In the genomic region with DNA sequence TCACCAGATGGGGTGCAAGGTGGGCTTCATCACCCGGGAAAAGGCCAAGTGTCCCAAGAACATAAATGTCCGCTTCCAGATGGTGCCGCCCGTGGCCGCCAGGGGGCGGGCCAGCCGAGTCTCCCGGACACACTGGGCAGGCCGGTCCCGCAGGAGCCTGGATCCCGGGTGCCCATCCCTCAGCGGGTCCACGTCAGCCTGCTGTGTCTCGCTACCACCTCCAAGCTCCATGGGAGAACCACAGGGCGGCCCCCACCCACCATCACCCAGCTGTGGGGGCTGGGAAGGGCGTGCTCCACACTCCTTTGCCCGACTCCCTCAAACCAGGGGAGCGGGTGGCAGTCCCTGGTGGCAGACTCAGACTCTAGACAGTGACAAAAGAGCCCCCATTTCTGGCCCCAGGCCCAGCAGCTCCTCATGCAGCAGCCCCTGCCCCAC, we compare ENCODE assay signal across 8 cellular contexts. TPM values are rescaled to one million over a fixed set of nuclear protein-coding genes. Genes with fewer than 3 reads are reported as not detected.
DNase-seq lines count a peak whose midpoint lies in the region; ATAC-seq, FAIRE-seq and TF ChIP-seq lines count a peak whose summit lies in the region.

No MANE protein-coding gene starts in this region.

- H3K36me3 Mint-ChIP-seq in neural progenitor cell, result no peaks in the 10 kb centered on the region

- no peak for TF ChIP-seq EP300 in upper lobe of left lung (IDR thresholded peaks at IDR 0.05)

- H3K4me1 ChIP-seq in OCI-LY1 (ENCODE audit: insufficient read depth, low read length, severe bottlenecking) (no peaks in the 10 kb centered on the region), neural progenitor cell (peaks cover 13% of the 10 kb centered on the region), upper lobe of left lung (peaks cover 48 to 77% (median 72%) of the 10 kb centered on the region in 4 donors)

- H3K27ac ChIP-seq in OCI-LY1 (ENCODE audit: low read depth, low read length, poor library complexity, severe bottlenecking) (no peak overlapping the region), neural progenitor cell (no peak overlapping the region), upper lobe of left lung (peak overlapping the region in 1 of 4 donors; percentile 26)

- H3K27me3 Mint-ChIP-seq in neural progenitor cell (ENCODE audit: insufficient read depth, low read depth), result peaks cover 12% of the 10 kb centered on the region

- peak; percentile 61 for FAIRE-seq in GM19239 (lab: Jason Lieb, UNC)

- peaks cover 12% of the 10 kb centered on the region for H3K4me1 Mint-ChIP-seq in neural progenitor cell

- no peaks in the 10 kb centered on the region for H3K9me3 Mint-ChIP-seq in neural progenitor cell

- peak overlapping the region; percentile 76 for H3K27ac Mint-ChIP-seq in neural progenitor cell

- ATAC-seq in upper lobe of left lung (ENCODE audit: low FRiP score in 2 of 2), result peak; percentile 70 to 73
- ATAC-seq in GM21447 (IDR thresholded peaks at IDR 0.05; ENCODE audit: unreplicated experiment), result no peak

- TF ChIP-seq CTCF in OCI-LY1 (IDR thresholded peaks at IDR 0.05; ENCODE audit: low read length) (peak; percentile 99), fibroblast of mammary gland (conservative IDR thresholded peaks at IDR 0.05; ENCODE audit: control insufficient read depth, insufficient read depth, low read depth, low read length) (peak; percentile 63), neural progenitor cell (IDR thresholded peaks at IDR 0.05) (peak; percentile 96), upper lobe of left lung (IDR thresholded peaks at IDR 0.05) (peak; percentile 92 to 95 (median 93))

- no peak overlapping the region for H3K4me3 ChIP-seq in OCI-LY1 (ENCODE audit: low read depth, low read length, poor library complexity, severe bottlenecking)
- no peak overlapping the region for H3K4me3 ChIP-seq in fibroblast of mammary gland (ENCODE audit: control insufficient read depth, low read depth, low read length)
- no peak overlapping the region for H3K4me3 ChIP-seq in neural progenitor cell
- no peak overlapping the region for H3K4me3 ChIP-seq in upper lobe of left lung

- H3K9me3 ChIP-seq in OCI-LY1 (ENCODE audit: low read length), result no peaks in the 10 kb centered on the region
- H3K9me3 ChIP-seq in neural progenitor cell (ENCODE audit: low read depth), result no peaks in the 10 kb centered on the region
- H3K9me3 ChIP-seq in upper lobe of left lung, result no peaks in the 10 kb centered on the region

- H4K20me1 ChIP-seq in OCI-LY1 (ENCODE audit: insufficient read depth, low read length) (no peaks in the 10 kb centered on the region), neural progenitor cell (ENCODE audit: low read depth) (peaks cover 7% of the 10 kb centered on the region)

- H3K9me2 ChIP-seq in OCI-LY1 (ENCODE audit: low read depth, low read length), result no peaks in the 10 kb centered on the region

- no peak overlapping the region for H3K9ac ChIP-seq in OCI-LY1 (ENCODE audit: low read length)
- H3K9ac ChIP-seq in neural progenitor cell, result no peak overlapping the region

- DNase-seq in AG08395 (ENCODE audit: low spot score) (peak; percentile 90), GM19239 (ENCODE audit: insufficient read length, low spot score) (peak; percentile 92), activated T-helper 1 cell treated with Interleukin-2 at 50 U/mL for 16 hours (ENCODE audit: low read depth) (peak; percentile 49), fibroblast of mammary gland (ENCODE audit: low read depth) (peak; percentile 49), neural progenitor cell (ENCODE audit: low spot score) (peak; percentile 83), upper lobe of left lung (peak; percentile 77 to 97)

- H3K4me2 ChIP-seq in OCI-LY1 (ENCODE audit: low read length) (no peak overlapping the region), neural progenitor cell (peak overlapping the region; percentile 71)

- H3K4me3 Mint-ChIP-seq in neural progenitor cell, result peak overlapping the region; percentile 46

- no peak for TF ChIP-seq POLR2A in upper lobe of left lung (IDR thresholded peaks at IDR 0.05)

- no peaks in the 10 kb centered on the region for H3K36me3 ChIP-seq in OCI-LY1 (ENCODE audit: insufficient read depth, low read length)
- no peaks in the 10 kb centered on the region for H3K36me3 ChIP-seq in neural progenitor cell
- no peaks in the 10 kb centered on the region for H3K36me3 ChIP-seq in upper lobe of left lung

- peaks cover 3% of the 10 kb centered on the region; the same call in 1 of the 2 replicates for H3K27me3 ChIP-seq in OCI-LY1 (ENCODE audit: insufficient read depth, low read length)
- H3K27me3 ChIP-seq in neural progenitor cell, result peaks cover 4% of the 10 kb centered on the region
- peaks cover 0 to 11% (median 0%) of the 10 kb centered on the region in 4 donors for H3K27me3 ChIP-seq in upper lobe of left lung

- WGBS in upper lobe of left lung, 2 donors, result 3 to 25% methylated on average over 4 to 5 of the region's 18 CpGs

- H3K79me2 ChIP-seq in OCI-LY1 (ENCODE audit: insufficient read depth, low read length), result no peaks in the 10 kb centered on the region
- no peaks in the 10 kb centered on the region for H3K79me2 ChIP-seq in neural progenitor cell (ENCODE audit: low read depth)

- H2AFZ ChIP-seq in OCI-LY1 (ENCODE audit: low read length) (no peak overlapping the region), neural progenitor cell (replicated peaks) (peak overlapping the region; percentile 24)

- H3F3A ChIP-seq in OCI-LY1 (ENCODE audit: insufficient read depth, low read length) (no peaks in the 10 kb centered on the region), neural progenitor cell (ENCODE audit: low read depth) (no peaks in the 10 kb centered on the region)

RNA-seq across cellular contexts. Expression of gene NUDT14, which starts 22.0 kb away (rescaled TPM):
- total RNA-seq in neural progenitor cell (ENCODE audit: low replicate concordance) (5.5 and 27.0 TPM in 2 replicates), upper lobe of left lung (10 to 100 TPM; 17.9 to 87.5 (median 54.9) TPM)

RNA-seq across cellular contexts. Expression of gene JAG2, which starts 34.5 kb away (rescaled TPM):
- total RNA-seq in neural progenitor cell (ENCODE audit: low replicate concordance) (2.1 and 4.3 TPM in 2 replicates), upper lobe of left lung (10 to 100 TPM; 14.9 to 43.4 (median 23.8) TPM)

RNA-seq across cellular contexts. Expression of gene BTBD6, which starts 45.3 kb away (rescaled TPM):
- total RNA-seq in neural progenitor cell (ENCODE audit: low replicate concordance), result 9.0 and 15.0 TPM in 2 replicates
- 10 to 100 TPM; 36.4 to 71.7 (median 49.8) TPM for total RNA-seq in upper lobe of left lung
